In the genomic region with DNA sequence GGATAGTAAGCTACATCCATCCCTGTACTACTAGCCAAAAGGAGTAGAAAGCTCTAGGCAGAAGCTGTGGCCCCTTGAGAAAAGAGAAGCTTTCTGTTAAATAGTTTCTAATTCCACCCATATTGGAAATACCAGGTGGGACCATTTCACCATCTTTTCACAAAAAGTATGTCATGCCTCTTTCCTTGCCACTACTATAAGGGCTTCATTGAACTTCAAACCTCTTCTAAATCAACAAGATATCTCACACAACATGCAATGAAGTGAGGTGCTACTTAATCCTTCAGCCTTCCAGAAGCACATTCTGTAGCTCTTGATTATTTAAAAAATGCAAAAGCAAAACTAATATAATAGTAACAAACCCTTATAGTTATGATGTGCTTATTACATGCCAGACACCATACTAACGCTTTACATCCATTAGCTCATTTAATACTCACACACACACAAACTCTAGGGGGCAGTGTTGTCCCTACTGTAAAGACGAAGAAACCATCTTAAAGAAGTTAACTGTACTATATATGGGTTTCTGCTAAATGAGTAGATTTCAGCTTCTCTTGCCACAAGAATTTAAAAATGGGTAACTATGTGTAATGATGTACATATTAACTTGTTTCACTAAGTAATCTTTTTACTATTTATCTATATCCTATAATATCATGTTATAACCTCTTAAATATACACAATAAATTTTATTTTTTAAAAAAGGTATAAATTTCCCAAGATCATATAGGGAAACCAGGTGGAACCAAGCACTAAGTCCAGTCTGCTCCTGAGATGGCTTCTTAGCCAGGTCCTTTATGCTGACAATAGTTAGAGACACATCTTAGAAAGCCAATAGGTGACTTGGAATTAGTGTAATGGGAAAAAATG, we compare ENCODE assay signal across 8 cellular contexts.
DNase-seq lines count a peak whose midpoint lies in the region; ATAC-seq, FAIRE-seq and TF ChIP-seq lines count a peak whose summit lies in the region.

No MANE protein-coding gene starts in this region.

- H3K4me1 ChIP-seq in Caco-2 (peaks cover 6% of the 10 kb centered on the region; the same call in 1 of the 2 replicates), esophagus muscularis mucosa (peaks cover 0 to 9% (median 3%) of the 10 kb centered on the region in 4 donors), uterus (no peaks in the 10 kb centered on the region)

- no peaks in the 10 kb centered on the region for H3K9me3 Mint-ChIP-seq in Caco-2 (ENCODE audit: unreplicated experiment)
- H3K9me3 Mint-ChIP-seq in activated CD4-positive, alpha-beta T cell treated with anti-CD3 and anti-CD28 coated beads, Interleukin-2, amount 10 ng/mL, durations not matched to agents 24 days and 14 days = no peaks in the 10 kb centered on the region

- TF ChIP-seq POLR2A in esophagus muscularis mucosa (IDR thresholded peaks at IDR 0.05; ENCODE audit: low read depth) (no peak), uterus (IDR thresholded peaks at IDR 0.05) (no peak)

- intact Hi-C loops in Caco-2 (cut with micrococcal nuclease; ENCODE audit: unreplicated experiment) = loop anchor here (1.0 kb wide), 2 partner anchors 36 to 90 kb away; no protein-coding TSS in a partner anchor
- intact Hi-C loops in activated CD4-positive, alpha-beta T cell treated with anti-CD3 and anti-CD28 coated beads, Interleukin-2, amount 10 ng/mL, durations not matched to agents 24 days and 14 days (cut with micrococcal nuclease) = loop anchor here (1.0 to 5.0 kb wide), 2 partner anchors 36 to 126 kb away; a partner anchor contains a TSS
- intact Hi-C loops in esophagus muscularis mucosa (cut with DNase I) = no loop called here
- intact Hi-C loops in uterus (cut with DNase I; ENCODE audit: low total_unique reads) = no loop called here

- peak; percentile 86 for ATAC-seq in HG03280 (IDR thresholded peaks at IDR 0.05; ENCODE audit: unreplicated experiment)

- TF ChIP-seq CTCF in Caco-2 (IDR thresholded peaks at IDR 0.05; ENCODE audit: insufficient read depth in 1 of 2, low read depth in 1 of 2, low read length in 1 of 2, severe bottlenecking in 1 of 2, unreplicated experiment in 1 of 2) = peak; percentile 55 to 60
- TF ChIP-seq CTCF in esophagus muscularis mucosa (IDR thresholded peaks at IDR 0.05) = peak; percentile 44 to 62 (median 51)
- TF ChIP-seq CTCF in uterus (IDR thresholded peaks at IDR 0.05) = peak in 3 of 4 experiments; percentile 18 to 28 (median 26)

- no peaks in the 10 kb centered on the region for H3K27me3 ChIP-seq in Caco-2 (replicated peaks; ENCODE audit: control insufficient read depth, insufficient read depth, low read length)
- H3K27me3 ChIP-seq in esophagus muscularis mucosa = no peaks in the 10 kb centered on the region
- no peaks in the 10 kb centered on the region for H3K27me3 ChIP-seq in uterus

- H3K27ac ChIP-seq in esophagus muscularis mucosa (replicated peaks in 1 of 4) (no peak overlapping the region), uterus (no peak overlapping the region)

- peaks cover 5% of the 10 kb centered on the region for H3K36me3 Mint-ChIP-seq in Caco-2 (ENCODE audit: insufficient read depth, unreplicated experiment)
- H3K36me3 Mint-ChIP-seq in activated CD4-positive, alpha-beta T cell treated with anti-CD3 and anti-CD28 coated beads, Interleukin-2, amount 10 ng/mL, durations not matched to agents 24 days and 14 days (ENCODE audit: low read depth) = no peaks in the 10 kb centered on the region

- H3K9me3 ChIP-seq in Caco-2 (no peaks in the 10 kb centered on the region), esophagus muscularis mucosa (no peaks in the 10 kb centered on the region), uterus (no peaks in the 10 kb centered on the region)

- H3K27me3 Mint-ChIP-seq in Caco-2 (ENCODE audit: insufficient read depth, unreplicated experiment) = no peaks in the 10 kb centered on the region
- peaks cover 16% of the 10 kb centered on the region for H3K27me3 Mint-ChIP-seq in activated CD4-positive, alpha-beta T cell treated with anti-CD3 and anti-CD28 coated beads, Interleukin-2, amount 10 ng/mL, durations not matched to agents 24 days and 14 days

- BruUV-seq in Caco-2 (replicated peaks; lab: Mats Ljungman, UMichigan) = no TSS peak

- peak; percentile 52 to 76 for DNase-seq in Caco-2
- DNase-seq in GM19239 (ENCODE audit: insufficient read length, low spot score) = peak; percentile 31
- DNase-seq in NCI-H510A treated with DMSO at 0.1 percent for 48 hours (lab: John Stamatoyannopoulos, UW) = peak; percentile 82
- DNase-seq in activated CD4-positive, alpha-beta T cell treated with anti-CD3 and anti-CD28 coated beads, Interleukin-2, amount 10 ng/mL, durations not matched to agents 24 days and 14 days = peak; percentile 88
- DNase-seq in esophagus muscularis mucosa (ENCODE audit: extremely low spot score) = no peak
- DNase-seq in non-pigmented ciliary epithelial cell (ENCODE audit: low read depth) = peak; percentile 47
- DNase-seq in uterus = peak in 1 of 2 donors; percentile 24

- CTCF ChIA-PET in Caco-2 (lab: Charles Lee) = interaction anchor here (0.5 to 2.7 kb wide), 18 partner anchors 10 to 1693 kb away, joined by 3 to 102 read pairs (median 4); a partner anchor contains a TSS

- FAIRE-seq in GM19239 (lab: Jason Lieb, UNC) = peak; percentile 87

- POLR2A ChIA-PET in Caco-2 (lab: Charles Lee) = interaction anchor here (0.5 to 1.2 kb wide), 4 partner anchors 31 to 125 kb away, joined by 3 to 4 read pairs (median 4); a partner anchor contains a TSS

- no peak for TF ChIP-seq EP300 in esophagus muscularis mucosa (IDR thresholded peaks at IDR 0.05)

- H3K4me1 Mint-ChIP-seq in Caco-2 (ENCODE audit: low read depth, unreplicated experiment) = no peaks in the 10 kb centered on the region
- H3K4me1 Mint-ChIP-seq in activated CD4-positive, alpha-beta T cell treated with anti-CD3 and anti-CD28 coated beads, Interleukin-2, amount 10 ng/mL, durations not matched to agents 24 days and 14 days = no peaks in the 10 kb centered on the region

- H3K4me3 ChIP-seq in Caco-2 (ENCODE audit: low read depth, low read length) (no peak overlapping the region), esophagus muscularis mucosa (no peak overlapping the region), uterus (no peak overlapping the region)

- no peak overlapping the region for H3K4me3 Mint-ChIP-seq in Caco-2 (ENCODE audit: unreplicated experiment)
- no peak overlapping the region for H3K4me3 Mint-ChIP-seq in activated CD4-positive, alpha-beta T cell treated with anti-CD3 and anti-CD28 coated beads, Interleukin-2, amount 10 ng/mL, durations not matched to agents 24 days and 14 days

- no peak overlapping the region for H3K27ac Mint-ChIP-seq in Caco-2 (ENCODE audit: unreplicated experiment)
- no peak overlapping the region for H3K27ac Mint-ChIP-seq in activated CD4-positive, alpha-beta T cell treated with anti-CD3 and anti-CD28 coated beads, Interleukin-2, amount 10 ng/mL, durations not matched to agents 24 days and 14 days

- H3K36me3 ChIP-seq in Caco-2 (ENCODE audit: control insufficient read depth, insufficient read depth, low read length) (no peaks in the 10 kb centered on the region), esophagus muscularis mucosa (no peaks in the 10 kb centered on the region), uterus (no peaks in the 10 kb centered on the region)

- WGBS in esophagus muscularis mucosa = 4% methylated on average over 2 of the region's 2 CpGs

Comparison
In these comparisons a context has a peak if more than half of its experiments do, and no peak if none do; other contexts are left out.
1. intact Hi-C loops: an anchor here in Caco-2 (1.0 kb wide) and activated CD4-positive, alpha-beta T cell treated with anti-CD3 and anti-CD28 coated beads, Interleukin-2, amount 10 ng/mL, durations not matched to agents 24 days and 14 days (1.0 to 5.0 kb wide); none called in esophagus muscularis mucosa and uterus.